ENCODE assay signal across 8 cellular contexts in the genomic region with DNA sequence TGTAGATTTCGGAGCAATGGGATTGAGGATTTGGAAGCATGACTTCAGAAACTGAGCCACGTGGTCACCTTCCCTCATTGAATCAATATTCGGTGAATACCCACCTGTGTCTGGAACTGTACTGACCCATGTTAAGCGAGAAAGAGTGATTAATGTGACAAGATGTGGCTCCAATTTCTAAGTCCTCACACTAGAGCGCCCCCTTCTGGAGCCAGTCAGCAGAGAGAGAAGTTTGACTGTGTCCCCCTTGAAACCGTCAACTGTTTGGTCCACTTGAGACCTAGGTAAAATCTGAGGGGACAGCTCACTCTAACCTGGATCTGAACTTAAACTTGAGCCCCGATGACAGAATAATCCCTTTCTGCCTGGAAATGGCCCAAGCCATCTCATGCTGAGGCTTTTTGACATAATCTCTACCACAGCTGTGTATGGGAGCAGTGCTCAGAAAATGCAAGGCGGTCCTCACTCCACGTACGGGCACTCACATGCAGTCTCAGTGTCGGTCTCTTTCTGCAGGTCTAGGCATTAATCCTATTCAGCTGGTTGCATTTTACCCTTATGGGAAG. TPM values are rescaled to one million over a fixed set of nuclear protein-coding genes. Genes with fewer than 3 reads are reported as not detected.
DNase-seq lines count a peak whose midpoint lies in the region; ATAC-seq, FAIRE-seq and TF ChIP-seq lines count a peak whose summit lies in the region.

No MANE protein-coding gene starts in this region.

- intact Hi-C loops in endothelial cell of umbilical vein (cut with micrococcal nuclease), result loop anchor here (5.0 kb wide), 1 partner anchor 34 kb away; no protein-coding TSS in a partner anchor

- BruUV-seq in endothelial cell of umbilical vein (replicated peaks; lab: Mats Ljungman, UMichigan), result no TSS peak

- no peak overlapping the region for H3K9ac ChIP-seq in endothelial cell of umbilical vein (replicated peaks; ENCODE audit: extremely low read depth, insufficient read depth, low read length)

- H3K9me1 ChIP-seq in endothelial cell of umbilical vein (replicated peaks; ENCODE audit: control insufficient read depth, extremely low read depth, insufficient read depth, low read length), result no peaks in the 10 kb centered on the region

- no peaks in the 10 kb centered on the region for H3K9me3 ChIP-seq in endothelial cell of umbilical vein (replicated peaks; ENCODE audit: control insufficient read depth, insufficient read depth, low read length)

- H3K27ac ChIP-seq in endothelial cell of umbilical vein (ENCODE audit: insufficient read depth, low read depth, low read length), result no peak overlapping the region

- H3K36me3 ChIP-seq in endothelial cell of umbilical vein (ENCODE audit: control insufficient read depth in 2 of 2, extremely low read depth in 1 of 2, insufficient read depth in 2 of 2, low read length in 2 of 2), result no peaks in the 10 kb centered on the region

- peak; percentile 68 for FAIRE-seq in endothelial cell of umbilical vein (lab: Jason Lieb, UNC)

- peaks cover 26% of the 10 kb centered on the region for H3K4me1 ChIP-seq in endothelial cell of umbilical vein (ENCODE audit: control insufficient read depth, extremely low read depth, insufficient read depth, low read length)

- DNase-seq in T-helper 9 cell (peak; percentile 12), endothelial cell of umbilical vein (ENCODE audit: low read depth, low spot score) (no peak), GM19238 (ENCODE audit: insufficient read length, low spot score) (no peak)
- peak; percentile 25 to 47 (median 37) for DNase-seq in stimulated activated CD4-positive, alpha-beta T cell treated with anti-CD3 and anti-CD28 coated beads, Interleukin-12 subunit alpha, Interleukin-12 subunit beta, amount 100 ng/mL, for 48 hours (ENCODE audit: low read depth in 2 of 3, low spot score in 1 of 3)

- dilution Hi-C loops in endothelial cell of umbilical vein (cut with MboI; ENCODE audit: extremely low pct_ligation_motif_present, low sequenced_read_pairs), result no loop called here

- no peaks in the 10 kb centered on the region for H3K79me2 ChIP-seq in endothelial cell of umbilical vein (ENCODE audit: control insufficient read depth, insufficient read depth, low read length)

- no peak for ATAC-seq in GM19452 (IDR thresholded peaks at IDR 0.05; ENCODE audit: unreplicated experiment)
- no peak for ATAC-seq in HG03457 (IDR thresholded peaks at IDR 0.05; ENCODE audit: unreplicated experiment)
- ATAC-seq in GM18909 (IDR thresholded peaks at IDR 0.05; ENCODE audit: poor library complexity, unreplicated experiment), result no peak

- no peak overlapping the region for H3K4me3 ChIP-seq in endothelial cell of umbilical vein (replicated peaks in 1 of 3; ENCODE audit: insufficient read depth in 1 of 3, low read depth in 1 of 3, low read length in 3 of 3)

- CTCF ChIA-PET in endothelial cell of umbilical vein (lab: Charles Lee), result interaction anchor here (1.1 to 5.0 kb wide), 8 partner anchors 8 to 114 kb away, joined by 3 to 38 read pairs (median 8); no protein-coding TSS in a partner anchor

- TF ChIP-seq CTCF in GM12874 (IDR thresholded peaks at IDR 0.05; ENCODE audit: insufficient read depth, low read depth, low read length) (peak; percentile 63), endothelial cell of umbilical vein (IDR thresholded peaks at IDR 0.05; ENCODE audit: extremely low read depth in 1 of 2, insufficient read depth in 1 of 2, low read depth in 1 of 2, low read length in 2 of 2) (peak; percentile 46 to 56)

- TF ChIP-seq POLR2A in endothelial cell of umbilical vein (IDR thresholded peaks at IDR 0.05; ENCODE audit: low read depth, low read length), result no peak

- no peaks in the 10 kb centered on the region for H4K20me1 ChIP-seq in endothelial cell of umbilical vein (replicated peaks; ENCODE audit: control insufficient read depth, extremely low read depth, insufficient read depth, low read length)

- no peaks in the 10 kb centered on the region for H3K27me3 ChIP-seq in endothelial cell of umbilical vein (ENCODE audit: control insufficient read depth in 2 of 2, insufficient read depth in 2 of 2, low read length in 2 of 2)

- no peak overlapping the region for H2AFZ ChIP-seq in endothelial cell of umbilical vein (ENCODE audit: low read depth, low read length)

- H3K4me2 ChIP-seq in endothelial cell of umbilical vein (ENCODE audit: insufficient read depth, low read length), result no peak overlapping the region

- POLR2A ChIA-PET in endothelial cell of umbilical vein (lab: Charles Lee), result interaction anchor here (0.7 kb wide), 1 partner anchor 76 kb away, joined by 3 read pairs; no protein-coding TSS in a partner anchor

TF ChIP-seq in endothelial cell of umbilical vein, 7 proteins besides CTCF, POLR2A, EP300 and RAD21:
- TF ChIP-seq, protein P1, sequence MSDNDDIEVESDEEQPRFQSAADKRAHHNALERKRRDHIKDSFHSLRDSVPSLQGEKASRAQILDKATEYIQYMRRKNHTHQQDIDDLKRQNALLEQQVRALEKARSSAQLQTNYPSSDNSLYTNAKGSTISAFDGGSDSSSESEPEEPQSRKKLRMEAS (IDR thresholded peaks at IDR 0.05; ENCODE audit: insufficient read depth, insufficient read length), result no peak
- TF ChIP-seq MYC (IDR thresholded peaks at IDR 0.05; ENCODE audit: low read depth, low read length), result no peak
- TF ChIP-seq POLR2AphosphoS5 (IDR thresholded peaks at IDR 0.05; ENCODE audit: insufficient read depth, low read depth, low read length), result no peak
- no peak for TF ChIP-seq FOS (IDR thresholded peaks at IDR 0.05; ENCODE audit: borderline replicate concordance, insufficient read depth, low read length)
- no peak for TF ChIP-seq EZH2 (IDR thresholded peaks at IDR 0.05; ENCODE audit: borderline replicate concordance, low read depth, low read length, severe bottlenecking)
- no peak for TF ChIP-seq GATA2 (IDR thresholded peaks at IDR 0.05; ENCODE audit: insufficient read depth, insufficient read length, low read depth, low read length)
- no peak for TF ChIP-seq JUN (IDR thresholded peaks at IDR 0.05; ENCODE audit: borderline replicate concordance, insufficient read depth, insufficient read length, low read depth)
TF ChIP-seq in endothelial cell of umbilical vein: peak in this region for 0.

RNA-seq across cellular contexts. Expression of a gene that starts 47.8 kb away (rescaled TPM):
- total RNA-seq in endothelial cell of umbilical vein, result 33.3 and 39.5 TPM in 2 replicates
- 11.9 and 12.6 TPM in 2 replicates for polyA plus RNA-seq in endothelial cell of umbilical vein
- polyA plus RNA-seq in endothelial cell of umbilical vein (2011; cell fraction: cytosol; rRNA removed), result 8.9 and 9.8 TPM in 2 replicates
- 35.5 and 37.7 TPM in 2 replicates for polyA plus RNA-seq in endothelial cell of umbilical vein (2011; cell fraction: nucleus; rRNA removed)
- 15.2 and 19.2 TPM in 2 replicates for polyA plus RNA-seq in endothelial cell of umbilical vein (2012)
- 46.6 and 57.5 TPM in 2 replicates for polyA minus RNA-seq in endothelial cell of umbilical vein
- 14.3 TPM for polyA minus RNA-seq in endothelial cell of umbilical vein (2011; cell fraction: cytosol; rRNA and poly(A)+ RNA removed)
- 35.4 and 38.2 TPM in 2 replicates for polyA minus RNA-seq in endothelial cell of umbilical vein (2011; cell fraction: nucleus; rRNA and poly(A)+ RNA removed)

Comparison
In these comparisons a context has a peak if more than half of its experiments do, and no peak if none do; other contexts are left out.
1. DNase-seq: peak in T-helper 9 cell (single experiment) and stimulated activated CD4-positive, alpha-beta T cell treated with anti-CD3 and anti-CD28 coated beads, Interleukin-12 subunit alpha, Interleukin-12 subunit beta, amount 100 ng/mL, for 48 hours (3 of 3); none in endothelial cell of umbilical vein (single experiment) and GM19238 (single experiment).